In genomic region chr5:88671808-88672499, GRCh38 we compare ENCODE assay signal across 14 cellular contexts.
DNase-seq lines count a peak whose midpoint lies in the region; ATAC-seq, FAIRE-seq and TF ChIP-seq lines count a peak whose summit lies in the region.
"Had no signal": no experiment of that assay in that cellular context is flagged by ENCODE, and none has a peak within 500 bp of the region (broad histone marks: within the 10 kb centered on the region; RNA-seq: fewer than 3 reads in every experiment).

No MANE protein-coding gene starts in this region.

- no peak overlapping the region for H4K8ac ChIP-seq in H1 (ENCODE audit: extremely low read depth, insufficient read depth, low read length)

- FAIRE-seq in H1 (lab: Jason Lieb, UNC), result peak; percentile 94
- FAIRE-seq: D721Med, pancreas had no signal

- POLR2A ChIA-PET in H1 (lab: Charles Lee; ENCODE audit: partially characterized antibody), result interaction anchor here (1.0 to 1.6 kb wide), 5 partner anchors 8 to 24 kb away, joined by 3 to 5 read pairs (median 4); no protein-coding TSS in a partner anchor

- H3K4ac ChIP-seq in H1 (replicated peaks; ENCODE audit: insufficient read length, low read depth, low read length), result no peak overlapping the region

- no peak overlapping the region for H4K91ac ChIP-seq in H1 (replicated peaks; ENCODE audit: insufficient read length, low read length)

- no peaks in the 10 kb centered on the region for H3K9me3 ChIP-seq in H1 (ENCODE audit: insufficient read depth in 2 of 2, low read depth in 1 of 2, low read length in 1 of 2)
- no peaks in the 10 kb centered on the region for H3K9me3 ChIP-seq in neuron (ENCODE audit: low read length)
- H3K9me3 ChIP-seq: pancreas had no signal

- H3K27me3 Mint-ChIP-seq in GM23338 (ENCODE audit: insufficient read depth, low read depth, poor library complexity), result peaks cover 86% of the 10 kb centered on the region

- no peak for TF ChIP-seq EP300 in H1 (IDR thresholded peaks at IDR 0.05; ENCODE audit: borderline replicate concordance in 1 of 2, low read depth in 2 of 2, low read length in 2 of 2)

- H3K14ac ChIP-seq in H1 (ENCODE audit: insufficient read length), result no peak overlapping the region

- H3K36me3 ChIP-seq in GM23338 (ENCODE audit: insufficient read depth), result no peaks in the 10 kb centered on the region
- H3K36me3 ChIP-seq in H1 (ENCODE audit: control insufficient read depth in 2 of 4, insufficient read depth in 4 of 4, low read length in 3 of 4), result no peaks in the 10 kb centered on the region
- peaks cover 35% of the 10 kb centered on the region for H3K36me3 ChIP-seq in neuron (ENCODE audit: insufficient read depth, low read length)
- H3K36me3 ChIP-seq: pancreas had no signal

- peak overlapping the region; percentile 87 for H3K27ac ChIP-seq in GM23338 (ENCODE audit: low read depth)
- no peak overlapping the region for H3K27ac ChIP-seq in H1 (ENCODE audit: low read depth, low read length)
- H3K27ac ChIP-seq: pancreas had no signal

- no peaks in the 10 kb centered on the region for H3K9me3 Mint-ChIP-seq in GM23338

- H2BK20ac ChIP-seq in H1 (ENCODE audit: low read length), result peak overlapping the region; percentile 40; the same call in 1 of the 2 replicates

- peak overlapping the region; percentile 53; the same call in 1 of the 2 replicates for H3K27ac Mint-ChIP-seq in GM23338

- H3K79me2 ChIP-seq in GM23338 (replicated peaks; ENCODE audit: insufficient read depth) (no peaks in the 10 kb centered on the region), H1 (ENCODE audit: control insufficient read depth in 1 of 2, insufficient read depth in 2 of 2, low read length in 2 of 2) (no peaks in the 10 kb centered on the region)

- no peaks in the 10 kb centered on the region for H3K9me2 ChIP-seq in GM23338 (ENCODE audit: insufficient read depth)

- TF ChIP-seq CTCF in GM23338 (conservative IDR thresholded peaks at IDR 0.05; ENCODE audit: low read depth in 2 of 2) (no peak), NB4 (IDR thresholded peaks at IDR 0.05; ENCODE audit: low read depth, low read length) (no peak), H1 (IDR thresholded peaks at IDR 0.05; ENCODE audit: control extremely low read depth in 1 of 3, insufficient read depth in 1 of 3, low read depth in 1 of 3, low read length in 3 of 3) (no peak)

- TF ChIP-seq POLR2A in NB4 (IDR thresholded peaks at IDR 0.05; ENCODE audit: extremely low read depth, insufficient read length) (no peak), H1 (IDR thresholded peaks at IDR 0.05; ENCODE audit: control extremely low read depth in 1 of 2, low read depth in 2 of 2, low read length in 2 of 2) (no peak)

- H3K79me1 ChIP-seq in H1 (ENCODE audit: low read depth, low read length), result no peaks in the 10 kb centered on the region

- H2BK120ac ChIP-seq in H1 (replicated peaks; ENCODE audit: low read depth, low read length), result no peak overlapping the region

- H3K27me3 ChIP-seq in GM23338 (ENCODE audit: insufficient read depth) (peaks cover 80% of the 10 kb centered on the region), H1 (replicated peaks in 1 of 4; ENCODE audit: control insufficient read depth in 3 of 4, extremely low read depth in 1 of 4, insufficient read depth in 3 of 4, low read length in 3 of 4) (peaks cover 42 to 84% (median 64%) of the 10 kb centered on the region in 4 experiments), neuron (ENCODE audit: insufficient read depth, low read length) (no peaks in the 10 kb centered on the region)

- H3K9ac ChIP-seq in H1 (replicated peaks in 1 of 4; ENCODE audit: extremely low read depth in 1 of 4, low read depth in 3 of 4, low read length in 3 of 4), result no peak overlapping the region

- no peak overlapping the region; the same call in 1 of the 2 replicates for H2BK12ac ChIP-seq in H1 (ENCODE audit: low read depth, low read length)

- H4K5ac ChIP-seq in H1 (ENCODE audit: insufficient read length, low read depth, low read length), result no peak overlapping the region

- ATAC-seq in GM23338 (peak; percentile 41), HG03521 (IDR thresholded peaks at IDR 0.05; ENCODE audit: unreplicated experiment) (no peak), HG03280 (IDR thresholded peaks at IDR 0.05; ENCODE audit: unreplicated experiment) (no peak)
- ATAC-seq: pancreas had no signal

- H3K4me1 Mint-ChIP-seq in GM23338, result peaks cover 66% of the 10 kb centered on the region

- H3K4me2 ChIP-seq in GM23338 (peak overlapping the region; percentile 90), H1 (ENCODE audit: insufficient read depth in 1 of 2, low read depth in 2 of 2, low read length in 2 of 2) (peak overlapping the region; percentile 65 to 98)

- H2BK5ac ChIP-seq in H1 (ENCODE audit: low read depth, low read length), result no peak overlapping the region; the same call in 1 of the 2 replicates

- H3K56ac ChIP-seq in H1 (replicated peaks; ENCODE audit: insufficient read length, low read depth, low read length), result no peak overlapping the region

- H3K4me3 ChIP-seq in GM23338 (peak overlapping the region; percentile 60), NB4 (ENCODE audit: low read depth, low read length) (peak overlapping the region; percentile 85), H1 (ENCODE audit: extremely low read depth in 1 of 4, insufficient read depth in 2 of 4, low read depth in 3 of 4, low read length in 4 of 4) (peak overlapping the region; percentile 8 to 52 (median 32); a peak in 6 of 8 replicates), neuron (ENCODE audit: low read length) (peak overlapping the region; percentile 90)
- H3K4me3 ChIP-seq: pancreas had no signal

- H2AFZ ChIP-seq in GM23338, result no peak overlapping the region
- no peak overlapping the region for H2AFZ ChIP-seq in H1 (ENCODE audit: low read length)
- H2AFZ ChIP-seq in neuron (ENCODE audit: low read depth, low read length), result no peak overlapping the region

- WGBS in H1 (ENCODE audit: extremely low coverage in 1 of 2, insufficient coverage in 1 of 2, insufficient read length in 1 of 2, insufficient replicate concordance in 2 of 2, low coverage in 1 of 2, low lambda C conversion rate in 2 of 2, missing lambda C conversion rate in 1 of 2), 2 experiments, result 1% methylated on average over 22 of the region's 22 CpGs; no CpG with 5 or more reads in 1 of the 2 experiments

- no peak overlapping the region for H2BK15ac ChIP-seq in H1 (ENCODE audit: low read length)

- H3K4me3 Mint-ChIP-seq in GM23338, result peak overlapping the region; percentile 83
- H3K4me3 Mint-ChIP-seq: central memory CD8-positive, alpha-beta T cell had no signal

- H3K18ac ChIP-seq in H1 (ENCODE audit: extremely low read depth, low read length), result peak overlapping the region; percentile 79; the same call in 1 of the 2 replicates

- no peak overlapping the region for H3K23ac ChIP-seq in H1 (ENCODE audit: insufficient read length)

- H3F3A ChIP-seq in GM23338 (replicated peaks; ENCODE audit: low read depth), result peaks cover 30% of the 10 kb centered on the region

- H3K23me2 ChIP-seq in H1 (ENCODE audit: low read depth, low read length), result peaks cover 22% of the 10 kb centered on the region

- no peak overlapping the region; the same call in 1 of the 2 replicates for H2AK5ac ChIP-seq in H1 (ENCODE audit: low read depth, low read length)

- no peak; a peak in 1 of 4 replicates for TF ChIP-seq RAD21 in H1 (IDR thresholded peaks at IDR 0.05 in 1 of 2, conservative IDR thresholded peaks at IDR 0.05 in 1 of 2; ENCODE audit: low read depth in 2 of 2, low read length in 2 of 2)

- H3K4me1 ChIP-seq in GM23338 (ENCODE audit: insufficient read depth) (peaks cover 67% of the 10 kb centered on the region), H1 (replicated peaks in 1 of 4; ENCODE audit: control insufficient read depth in 3 of 4, insufficient read depth in 4 of 4, low read length in 3 of 4) (peaks cover 17 to 38% (median 22%) of the 10 kb centered on the region in 4 experiments), neuron (ENCODE audit: insufficient read depth, low read length) (peaks cover 14% of the 10 kb centered on the region)

- H4K20me1 ChIP-seq in GM23338 (replicated peaks; ENCODE audit: insufficient read depth) (no peaks in the 10 kb centered on the region; the same call in 1 of the 2 replicates), H1 (replicated peaks in 1 of 2; ENCODE audit: control insufficient read depth in 1 of 2, insufficient read depth in 2 of 2, low read length in 2 of 2) (peaks cover 0 to 12% of the 10 kb centered on the region in 2 experiments)

- no peaks in the 10 kb centered on the region; the same call in 2 of the 3 replicates for H3K36me3 Mint-ChIP-seq in GM23338 (ENCODE audit: low read depth)

- CTCF ChIA-PET in H1 (lab: Charles Lee; ENCODE audit: partially characterized antibody), result interaction anchor here (0.9 to 1.8 kb wide), 6 partner anchors 9 to 901 kb away, joined by 3 to 18 read pairs (median 7); no protein-coding TSS in a partner anchor

- peak; percentile 92 for DNase-seq in GM23338 (ENCODE audit: low spot score)
- DNase-seq in NB4 (ENCODE audit: low read depth), result peak; percentile 57
- peak in 1 of 2 experiments; percentile 72 for DNase-seq in H1 (ENCODE audit: low read depth in 1 of 2, low spot score in 2 of 2)
- DNase-seq in NCI-H2196 (lab: John Stamatoyannopoulos, UW; ENCODE audit: unreplicated experiment), result no peak
- DNase-seq: activated CD4-positive, alpha-beta T cell treated with anti-CD3 and anti-CD28 coated beads for 1 hour; activated gamma-delta T cell; pancreas; stimulated activated CD4-positive, alpha-beta T cell treated with anti-CD3 and anti-CD28 coated beads, Interleukin-1b, Interleukin-23, amount 100 ng/mL, for 48 hours; stimulated activated naive CD4-positive, alpha-beta T cell had no signal

TF ChIP-seq in GM23338, 12 proteins besides CTCF, POLR2A, EP300 and RAD21 (continues in another document):
- peak; percentile 50 for TF ChIP-seq EZH2 (IDR thresholded peaks at IDR 0.05; ENCODE audit: low read depth, unreplicated experiment)

TF ChIP-seq in H1, 55 proteins besides CTCF, POLR2A, EP300 and RAD21 (continues in another document):
- TF ChIP-seq KDM4A (IDR thresholded peaks at IDR 0.05; ENCODE audit: low read depth, low read length, severe bottlenecking), result no peak
- 0 out of 2 replicates have a peak, but pooled peaks have one; percentile 25 for TF ChIP-seq RBBP5 (IDR thresholded peaks at IDR 0.05; ENCODE audit: borderline replicate concordance, low read depth, low read length)
- TF ChIP-seq SIN3A (conservative IDR thresholded peaks at IDR 0.05 in 1 of 2, IDR thresholded peaks at IDR 0.05 in 1 of 2; ENCODE audit: low read depth in 1 of 2, low read length in 2 of 2), result peak in 1 of 2 experiments; percentile 35; a peak in 1 of 4 replicates
- no peak for TF ChIP-seq POLR2AphosphoS5 (IDR thresholded peaks at IDR 0.05; ENCODE audit: low read depth, low read length)
- TF ChIP-seq NRF1 (IDR thresholded peaks at IDR 0.05; ENCODE audit: low read depth, low read length), result no peak
- no peak for TF ChIP-seq NANOG (IDR thresholded peaks at IDR 0.05; ENCODE audit: insufficient read depth, low read depth, low read length, poor library complexity, severe bottlenecking)
- TF ChIP-seq SP4 (IDR thresholded peaks at IDR 0.05; ENCODE audit: low read length), result no peak
- TF ChIP-seq RFX5 (IDR thresholded peaks at IDR 0.05; ENCODE audit: borderline replicate concordance, low read depth, low read length), result no peak

Comparison
In these comparisons a context has a peak if more than half of its experiments do, and no peak if none do; other contexts are left out.
1. H3K4me3 ChIP-seq: peak in every context shown above with its lines; median percentile 90 in neuron; 85 in NB4; 60 in GM23338; 32 in H1.